Comparison of ENCODE assay signal across 8 cellular contexts in the genomic region with DNA sequence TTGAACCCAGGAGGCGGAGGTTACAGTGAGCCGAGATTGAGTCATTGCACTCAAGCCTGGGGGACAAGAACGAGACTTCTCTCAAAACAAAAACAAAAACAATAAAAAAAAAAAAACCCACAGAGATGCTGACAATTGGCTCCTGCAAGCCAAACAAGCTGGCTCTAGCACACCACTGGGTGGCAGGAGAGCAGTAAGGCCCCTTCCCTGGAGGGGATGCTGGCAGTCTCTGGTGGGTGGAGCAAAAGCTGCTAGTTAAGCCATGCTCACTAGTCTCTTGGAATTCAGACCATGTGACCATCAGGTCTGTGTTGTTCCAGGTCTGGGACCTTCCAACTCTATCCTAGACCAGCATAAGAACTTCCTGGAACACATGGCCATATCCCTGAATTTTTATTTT. TPM values are rescaled to one million over a fixed set of nuclear protein-coding genes. Genes with fewer than 3 reads are reported as not detected.
A peak's percentile ranks its signal among the peaks of the same experiment; 100 is the strongest.
DNase-seq lines count a peak whose midpoint lies in the region; ATAC-seq, FAIRE-seq and TF ChIP-seq lines count a peak whose summit lies in the region.

No MANE protein-coding gene starts in this region.

- H3K27me3 ChIP-seq in RWPE2 (ENCODE audit: insufficient read depth, poor library complexity, severe bottlenecking) = no peaks in the 10 kb centered on the region

- H3K36me3 ChIP-seq in HEK293 (ENCODE audit: control insufficient read depth in 2 of 2, insufficient read depth in 1 of 2, low read length in 2 of 2) (peaks cover 0 to 54% of the 10 kb centered on the region in 2 experiments; a peak in 2 of 3 replicates), RWPE2 (ENCODE audit: low read depth) (peaks cover 94% of the 10 kb centered on the region)

- TF ChIP-seq POLR2A in GM12892 (IDR thresholded peaks at IDR 0.05; ENCODE audit: low read depth, low read length) = no peak

- no peak overlapping the region for H3K27ac ChIP-seq in HEK293 (ENCODE audit: extremely low read depth, low read depth, low read length)
- H3K27ac ChIP-seq in RWPE2 (ENCODE audit: poor library complexity, severe bottlenecking) = no peak overlapping the region

- ATAC-seq in RWPE2 (ENCODE audit: low read depth) (peak; percentile 80), GM21529 (IDR thresholded peaks at IDR 0.05; ENCODE audit: unreplicated experiment) (no peak)

- POLR2A ChIA-PET in HEK293 (lab: Yijun Ruan, JAX) = interaction anchor here (2.4 kb wide), 1 partner anchor 19 kb away, joined by 12 read pairs; a partner anchor contains a TSS

- H3K4me3 ChIP-seq in HEK293 (ENCODE audit: low read depth, low read length) (no peak overlapping the region), RWPE2 (ENCODE audit: severe bottlenecking) (no peak overlapping the region), retinal pigment epithelial cell (ENCODE audit: low read length) (no peak overlapping the region)

- no peaks in the 10 kb centered on the region for H3K4me1 ChIP-seq in HEK293 (ENCODE audit: control insufficient read depth, insufficient read depth, low read length)
- no peaks in the 10 kb centered on the region for H3K4me1 ChIP-seq in RWPE2 (ENCODE audit: insufficient read depth, poor library complexity, severe bottlenecking)

- DNase-seq in COR-L47 (lab: John Stamatoyannopoulos, UW) = peak; percentile 65
- no peak for DNase-seq in RWPE2 (ENCODE audit: low spot score)
- peak; percentile 34 for DNase-seq in fibroblast of the conjunctiva (ENCODE audit: low read depth)
- DNase-seq in retinal pigment epithelial cell (ENCODE audit: low read depth) = peak; percentile 92
- DNase-seq in GM12892 (ENCODE audit: insufficient read length) = no peak
- no peak for DNase-seq in LoVo (ENCODE audit: low spot score)

- peak; percentile 49 for TF ChIP-seq CTCF in HEK293 (tag by site-specific recombination; IDR thresholded peaks at IDR 0.05)
- peak; percentile 79 for TF ChIP-seq CTCF in RWPE2 (IDR thresholded peaks at IDR 0.05; ENCODE audit: poor library complexity, severe bottlenecking)
- peak; percentile 89 for TF ChIP-seq CTCF in retinal pigment epithelial cell (conservative IDR thresholded peaks at IDR 0.05; ENCODE audit: low read depth, low read length)

- no peaks in the 10 kb centered on the region for H3K9me3 ChIP-seq in HEK293 (ENCODE audit: control insufficient read depth, insufficient read depth, low read depth, low read length)
- H3K9me3 ChIP-seq in RWPE2 (ENCODE audit: severe bottlenecking) = no peaks in the 10 kb centered on the region

- FAIRE-seq in GM12892 (lab: Jason Lieb, UNC) = no peak

- CTCF ChIA-PET in HEK293 (lab: Yijun Ruan, JAX) = interaction anchor here (0.6 to 3.4 kb wide), 15 partner anchors 8 to 107 kb away, joined by 3 to 19 read pairs (median 4); a partner anchor contains a TSS

TF ChIP-seq in HEK293, 187 proteins besides CTCF, POLR2A, EP300 and RAD21:
- TF ChIP-seq ZNF654 (tag by site-specific recombination; IDR thresholded peaks at IDR 0.05; ENCODE audit: low read depth) (peak; percentile 37), ZNF660 (tag by site-specific recombination; IDR thresholded peaks at IDR 0.05) (no peak), ZNF335 (tag by site-specific recombination; conservative IDR thresholded peaks at IDR 0.05) (no peak; the same call in 1 of the 2 replicates), OSR2 (tag by site-specific recombination; IDR thresholded peaks at IDR 0.05) (no peak), GLIS1 (tag by site-specific recombination; IDR thresholded peaks at IDR 0.05) (peak; percentile 47; the same call in 1 of the 2 replicates)

RNA-seq across cellular contexts. Expression of a gene that starts 18.9 kb away (rescaled TPM):
- 20.4 TPM for polyA plus RNA-seq in GM12892 (2012; ENCODE audit: missing spikeins)

RNA-seq across cellular contexts. Expression of a gene that starts 46.5 kb away (rescaled TPM):
- 20.0 TPM for polyA plus RNA-seq in GM12892 (2012; ENCODE audit: missing spikeins)

Comparison
In these comparisons a context has a peak if more than half of its experiments do, and no peak if none do; other contexts are left out.
1. DNase-seq: peak in COR-L47 (single experiment), fibroblast of the conjunctiva (single experiment) and retinal pigment epithelial cell (single experiment); none in RWPE2 (single experiment), GM12892 (single experiment) and LoVo (single experiment).
2. Peak in every context shown above with its lines, with median percentiles within 50 percentile points of each other: CTCF ChIP-seq.